9 cellular contexts compared by ENCODE assay signal in genomic region chr2:102082591-102083586, GRCh38. TPM values are rescaled to one million over a fixed set of nuclear protein-coding genes. Genes with fewer than 3 reads are reported as not detected.
A peak's percentile ranks its signal among the peaks of the same experiment; 100 is the strongest.
DNase-seq lines count a peak whose midpoint lies in the region; ATAC-seq and TF ChIP-seq lines count a peak whose summit lies in the region.
"Had no signal": no experiment of that assay in that cellular context is flagged by ENCODE, and none has a peak within 500 bp of the region (broad histone marks: within the 10 kb centered on the region; RNA-seq: fewer than 3 reads in every experiment).

No MANE protein-coding gene starts in this region.

- H3K27ac Mint-ChIP-seq in activated naive CD8-positive, alpha-beta T cell treated with anti-CD3 and anti-CD28 coated beads, Interleukin-2, amount 10 ng/mL, durations not matched to agents 7 days and 5 days: peak overlapping the region; percentile 47
- H3K27ac Mint-ChIP-seq in stimulated activated effector memory CD8-positive, alpha-beta T cell treated with anti-CD3 and anti-CD28 coated beads, Interleukin-12 subunit alpha, Interleukin-12 subunit beta, amount 100 ng/mL, for 72 hours: peak overlapping the region; percentile 88

- no peaks in the 10 kb centered on the region for H3K36me3 ChIP-seq in Peyer's patch

- DNase-seq in DMS 273 (lab: John Stamatoyannopoulos, UW; ENCODE audit: unreplicated experiment) (peak; percentile 7), DMS 273 treated with DMSO at 0.1 percent for 48 hours (lab: John Stamatoyannopoulos, UW) (no peak), Peyer's patch (peak in 1 of 3 donors; percentile 64), kidney tubule cell (ENCODE audit: low spot score) (peak; percentile 96), islet precursor cell (no peak)
- DNase-seq in activated naive CD8-positive, alpha-beta T cell treated with anti-CD3 and anti-CD28 coated beads, Interleukin-2, amount 10 ng/mL, durations not matched to agents 7 days and 5 days: peak; percentile 39
- DNase-seq in stimulated activated effector memory CD8-positive, alpha-beta T cell treated with anti-CD3 and anti-CD28 coated beads, Interleukin-12 subunit alpha, Interleukin-12 subunit beta, amount 100 ng/mL, for 72 hours (ENCODE audit: low spot score in 2 of 2): peak in 1 of 2 donors; percentile 84

- peak; percentile 83 for ATAC-seq in HG02938 (IDR thresholded peaks at IDR 0.05; ENCODE audit: unreplicated experiment)
- ATAC-seq in activated naive CD8-positive, alpha-beta T cell treated with anti-CD3 and anti-CD28 coated beads, Interleukin-2, amount 10 ng/mL, durations not matched to agents 7 days and 5 days (ENCODE audit: low read depth): peak; percentile 87
- ATAC-seq in stimulated activated effector memory CD8-positive, alpha-beta T cell treated with anti-CD3 and anti-CD28 coated beads, Interleukin-12 subunit alpha, Interleukin-12 subunit beta, amount 100 ng/mL, for 72 hours: peak; percentile 94

- H3K4me3 ChIP-seq in Peyer's patch: no peak overlapping the region

- H3K9me3 Mint-ChIP-seq in activated naive CD8-positive, alpha-beta T cell treated with anti-CD3 and anti-CD28 coated beads, Interleukin-2, amount 10 ng/mL, durations not matched to agents 7 days and 5 days: peaks cover 9% of the 10 kb centered on the region
- peaks cover 4% of the 10 kb centered on the region for H3K9me3 Mint-ChIP-seq in stimulated activated effector memory CD8-positive, alpha-beta T cell treated with anti-CD3 and anti-CD28 coated beads, Interleukin-12 subunit alpha, Interleukin-12 subunit beta, amount 100 ng/mL, for 72 hours

- POLR2A ChIA-PET in activated naive CD8-positive, alpha-beta T cell treated with anti-CD3 and anti-CD28 coated beads, Interleukin-2, amount 10 ng/mL, durations not matched to agents 7 days and 5 days (lab: Charles Lee): no interaction called here

- no peak for TF ChIP-seq CTCF in Peyer's patch (IDR thresholded peaks at IDR 0.05)

- H3K4me1 ChIP-seq in Peyer's patch: peaks cover 0 to 9% (median 0%) of the 10 kb centered on the region in 4 donors

- H3K27me3 ChIP-seq in Peyer's patch: no peaks in the 10 kb centered on the region

- H3K27me3 Mint-ChIP-seq in activated naive CD8-positive, alpha-beta T cell treated with anti-CD3 and anti-CD28 coated beads, Interleukin-2, amount 10 ng/mL, durations not matched to agents 7 days and 5 days: no peaks in the 10 kb centered on the region

- H3K4me3 Mint-ChIP-seq in activated naive CD8-positive, alpha-beta T cell treated with anti-CD3 and anti-CD28 coated beads, Interleukin-2, amount 10 ng/mL, durations not matched to agents 7 days and 5 days: peak overlapping the region; percentile 52
- peak overlapping the region; percentile 41 for H3K4me3 Mint-ChIP-seq in stimulated activated effector memory CD8-positive, alpha-beta T cell treated with anti-CD3 and anti-CD28 coated beads, Interleukin-12 subunit alpha, Interleukin-12 subunit beta, amount 100 ng/mL, for 72 hours

- H3K9me3 ChIP-seq in Peyer's patch: no peaks in the 10 kb centered on the region

- H3K27ac ChIP-seq in Peyer's patch: peak overlapping the region; percentile 15 to 71 (median 44)
- H3K27ac ChIP-seq: 22Rv1 had no signal

- H3K36me3 Mint-ChIP-seq in activated naive CD8-positive, alpha-beta T cell treated with anti-CD3 and anti-CD28 coated beads, Interleukin-2, amount 10 ng/mL, durations not matched to agents 7 days and 5 days: peaks cover 3% of the 10 kb centered on the region
- H3K36me3 Mint-ChIP-seq in stimulated activated effector memory CD8-positive, alpha-beta T cell treated with anti-CD3 and anti-CD28 coated beads, Interleukin-12 subunit alpha, Interleukin-12 subunit beta, amount 100 ng/mL, for 72 hours: peaks cover 14% of the 10 kb centered on the region

- peaks cover 18% of the 10 kb centered on the region for H3K4me1 Mint-ChIP-seq in activated naive CD8-positive, alpha-beta T cell treated with anti-CD3 and anti-CD28 coated beads, Interleukin-2, amount 10 ng/mL, durations not matched to agents 7 days and 5 days
- H3K4me1 Mint-ChIP-seq in stimulated activated effector memory CD8-positive, alpha-beta T cell treated with anti-CD3 and anti-CD28 coated beads, Interleukin-12 subunit alpha, Interleukin-12 subunit beta, amount 100 ng/mL, for 72 hours: peaks cover 40% of the 10 kb centered on the region

- TF ChIP-seq POLR2A in Peyer's patch (IDR thresholded peaks at IDR 0.05): no peak

RNA-seq across cellular contexts. Expression of gene IL1R1, which starts 59.7 kb away (rescaled TPM):
- 100 to 1,000 TPM in 1 of 4 donors, 10 to 100 TPM in 3; 20.0 to 157 (median 38.9) TPM for total RNA-seq in Peyer's patch
- under 1 TPM in 1 of 2 experiments, not detected in 1; 0.11 TPM for total RNA-seq in activated naive CD8-positive, alpha-beta T cell treated with anti-CD3 and anti-CD28 coated beads, Interleukin-2, amount 10 ng/mL, durations not matched to agents 7 days and 5 days

Comparison
In these comparisons a context has a peak if more than half of its experiments do, and no peak if none do; other contexts are left out.
1. DNase-seq: peak in DMS 273 (single experiment), activated naive CD8-positive, alpha-beta T cell treated with anti-CD3 and anti-CD28 coated beads, Interleukin-2, amount 10 ng/mL, durations not matched to agents 7 days and 5 days (single experiment) and kidney tubule cell (single experiment); none in DMS 273 treated with DMSO at 0.1 percent for 48 hours (single experiment) and islet precursor cell (single experiment).
2. RNA of gene IL1R1, which starts 59.7 kb away (total RNA-seq): 20.0 to 157 TPM in Peyer's patch; 0.11 TPM in activated naive CD8-positive, alpha-beta T cell treated with anti-CD3 and anti-CD28 coated beads, Interleukin-2, amount 10 ng/mL, durations not matched to agents 7 days and 5 days; every median in the first group is over 10 times any median in the second.
3. Peak in every context shown above with its lines, with median percentiles within 50 percentile points of each other: ATAC-seq.